ENCODE assay signal across 1 cellular context in genomic region chr6:170030284-170031095, GRCh38.
TF ChIP-seq lines count a peak whose summit lies in the region.

No MANE protein-coding gene starts in this region.

TF ChIP-seq in H1, 55 proteins besides CTCF, POLR2A, EP300 and RAD21 (continued from another document):
- no peak for TF ChIP-seq FOSL1 (IDR thresholded peaks at IDR 0.05; ENCODE audit: insufficient read depth, low read depth, low read length)
- no peak for TF ChIP-seq TCF12 (IDR thresholded peaks at IDR 0.05; ENCODE audit: low read depth, low read length)
- TF ChIP-seq CREB1 (IDR thresholded peaks at IDR 0.05), result no peak
